ENCODE assay signal across 25 cellular contexts in the genomic region with DNA sequence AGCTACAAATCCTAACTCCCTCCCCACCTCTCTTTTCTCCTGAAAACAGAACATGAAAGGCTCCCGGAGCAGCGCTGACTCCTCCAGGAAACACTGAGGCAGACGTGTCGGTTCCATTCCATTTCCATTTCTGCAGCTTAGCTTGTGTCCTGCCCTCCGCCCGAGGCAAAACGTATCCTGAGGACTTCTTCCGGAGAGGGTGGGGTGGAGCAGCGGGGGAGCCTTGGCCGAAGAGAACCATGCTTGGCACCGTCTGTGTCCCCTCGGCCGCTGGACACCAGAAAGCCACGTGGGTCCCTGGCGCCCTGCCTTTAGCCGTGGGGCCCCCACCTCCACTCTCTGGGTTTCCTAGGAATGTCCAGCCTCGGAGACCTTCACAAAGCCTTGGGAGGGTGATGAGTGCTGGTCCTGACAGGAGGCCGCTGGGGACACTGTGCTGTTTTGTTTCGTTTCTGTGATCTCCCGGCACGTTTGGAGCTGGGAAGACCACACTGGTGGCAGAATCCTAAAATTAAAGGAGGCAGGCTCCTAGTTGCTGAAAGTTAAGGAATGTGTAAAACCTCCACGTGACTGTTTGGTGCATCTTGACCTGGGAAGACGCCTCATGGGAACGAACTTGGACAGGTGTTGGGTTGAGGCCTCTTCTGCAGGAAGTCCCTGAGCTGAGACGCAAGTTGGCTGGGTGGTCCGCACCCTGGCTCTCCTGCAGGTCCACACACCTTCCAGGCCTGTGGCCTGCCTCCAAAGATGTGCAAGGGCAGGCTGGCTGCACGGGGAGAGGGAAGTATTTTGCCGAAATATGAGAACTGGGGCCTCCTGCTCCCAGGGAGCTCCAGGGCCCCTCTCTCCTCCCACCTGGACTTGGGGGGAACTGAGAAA. TPM values are rescaled to one million over a fixed set of nuclear protein-coding genes. Genes with fewer than 3 reads are reported as not detected.
DNase-seq lines count a peak whose midpoint lies in the region; ATAC-seq, FAIRE-seq and TF ChIP-seq lines count a peak whose summit lies in the region.
"Had no signal": no experiment of that assay in that cellular context is flagged by ENCODE, and none has a peak within 500 bp of the region (broad histone marks: within the 10 kb centered on the region; RNA-seq: fewer than 3 reads in every experiment).

No MANE protein-coding gene starts in this region.

- H3K27me3 ChIP-seq in osteoblast (ENCODE audit: insufficient read depth, low read length) = no peaks in the 10 kb centered on the region
- H3K27me3 ChIP-seq: hepatocyte, right lobe of liver, tibial nerve had no signal

- H4K20me1 ChIP-seq in osteoblast (ENCODE audit: insufficient read depth, low read length) = no peaks in the 10 kb centered on the region

- DNase-seq in C1 segment of cervical spinal cord (lab: John Stamatoyannopoulos, UW) = peak in 11 of 14 donors; percentile 18 to 74 (median 52)
- peak; percentile 46 for DNase-seq in G401 (ENCODE audit: low spot score)
- peak; percentile 33 to 38 for DNase-seq in frontal cortex (ENCODE audit: low spot score in 2 of 2)
- peak; percentile 77 for DNase-seq in osteoblast (ENCODE audit: insufficient read length, low spot score, missing footprints)
- no peak for DNase-seq in SKM-1 (lab: John Stamatoyannopoulos, UW; ENCODE audit: unreplicated experiment)
- DNase-seq: activated CD8-positive, alpha-beta T cell treated with anti-CD3 and anti-CD28 coated beads, Interleukin-2, amount 10 ng/mL, durations not matched to agents 7 days and 5 days; activated T-cell treated with anti-CD3 and anti-CD28 coated beads, Interleukin-2, amount 50 U/mL, for 72 hours; dermis blood vessel endothelial cell; mesenchymal stem cell; naive B cell; NCI-H1105; NCI-H510A; T-helper 9 cell had no signal

- FAIRE-seq in frontal cortex (lab: Jason Lieb, UNC) = no peak
- FAIRE-seq: endothelial cell of umbilical vein, HepG2, islet of Langerhans, RCC 7860 had no signal

- peaks cover 7% of the 10 kb centered on the region for H3K4me1 ChIP-seq in osteoblast (ENCODE audit: insufficient read depth, low read length)
- H3K4me1 ChIP-seq: parathyroid adenoma, right lobe of liver, tibial nerve had no signal

- no peak overlapping the region for H3K4me2 ChIP-seq in osteoblast (ENCODE audit: insufficient read depth, low read length)
- H3K4me2 ChIP-seq: hepatocyte had no signal

- peaks cover 27% of the 10 kb centered on the region for H3K36me3 ChIP-seq in osteoblast (ENCODE audit: insufficient read depth, low read length)

- no peaks in the 10 kb centered on the region for H3K79me2 ChIP-seq in osteoblast (ENCODE audit: insufficient read depth, low read length)
- H3K79me2 ChIP-seq: hepatocyte, parathyroid adenoma had no signal

- H2AFZ ChIP-seq in osteoblast (ENCODE audit: low read length) = no peak overlapping the region
- H2AFZ ChIP-seq: hepatocyte, parathyroid adenoma had no signal

- in situ Hi-C loops in G401 (cut with HindIII; ENCODE audit: low sequenced_read_pairs) = no loop called here

- no peak overlapping the region for H3K4me3 ChIP-seq in osteoblast (ENCODE audit: insufficient read depth, low read length)
- H3K4me3 ChIP-seq: hepatocyte, right lobe of liver, SK-N-MC, tibial nerve had no signal

- no peak for TF ChIP-seq CTCF in osteoblast (IDR thresholded peaks at IDR 0.05; ENCODE audit: extremely low read depth, low read depth, low read length)

- H3K9me3 ChIP-seq in osteoblast (ENCODE audit: low read depth, low read length) = no peaks in the 10 kb centered on the region
- H3K9me3 ChIP-seq: right lobe of liver, tibial nerve had no signal

- ATAC-seq in GM19351 (IDR thresholded peaks at IDR 0.05; ENCODE audit: unreplicated experiment) (no peak), GM19463 (IDR thresholded peaks at IDR 0.05; ENCODE audit: unreplicated experiment) (no peak)
- ATAC-seq: activated CD8-positive, alpha-beta T cell treated with anti-CD3 and anti-CD28 coated beads, Interleukin-2, amount 10 ng/mL, durations not matched to agents 7 days and 5 days; activated T-cell treated with anti-CD3 and anti-CD28 coated beads, Interleukin-2, amount 50 U/mL, for 72 hours; HepG2; WTC11 had no signal

- no peak overlapping the region for H3K27ac ChIP-seq in osteoblast (ENCODE audit: low read depth, low read length)
- H3K27ac ChIP-seq: hepatocyte, parathyroid adenoma, right lobe of liver, SK-N-MC had no signal

RNA-seq across cellular contexts. Expression of gene PFKFB3, which starts 30.4 kb away (rescaled TPM):
- total RNA-seq in G401 (2014; rRNA removed; shearing (Covaris generic)) = 5.2 and 11.0 TPM in 2 replicates
- total RNA-seq in frontal cortex (14.3 TPM), osteoblast (7.1 and 19.2 TPM in 2 replicates)
